ENCODE assay signal across 1 cellular context in the genomic region with DNA sequence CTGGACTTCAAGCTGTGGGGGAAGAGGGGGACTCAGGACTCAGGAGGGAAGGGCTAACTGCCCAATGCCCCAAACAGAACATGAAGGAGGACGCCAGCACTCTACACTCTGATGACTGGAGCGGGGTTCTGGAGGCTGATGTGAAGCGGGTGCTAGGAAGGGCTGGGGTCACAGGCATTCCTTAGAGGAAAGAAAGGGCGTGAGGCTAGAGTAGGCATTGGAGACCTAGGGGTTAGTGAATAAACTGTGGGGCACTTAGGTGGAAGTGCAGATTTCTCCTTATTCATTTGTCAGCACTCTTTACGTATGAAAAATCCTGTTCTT.
TF ChIP-seq lines count a peak whose summit lies in the region.

No MANE protein-coding gene starts in this region.

TF ChIP-seq in HepG2, 621 proteins besides CTCF, POLR2A, EP300 and RAD21 (continued from another document):
- TF ChIP-seq MIXL1 (CRISPR knock-in tag; IDR thresholded peaks at IDR 0.05) (no peak), ZBTB38 (CRISPR knock-in tag; IDR thresholded peaks at IDR 0.05) (0 out of 2 replicates have a peak, but pooled peaks have one; percentile 3), SNAPC2 (CRISPR knock-in tag; IDR thresholded peaks at IDR 0.05) (peak; percentile 58; the same call in 1 of the 2 replicates), ETV5 (CRISPR knock-in tag; IDR thresholded peaks at IDR 0.05; ENCODE audit: borderline replicate concordance) (no peak), ZFP1 (CRISPR knock-in tag; IDR thresholded peaks at IDR 0.05) (no peak), XRCC5 (optimal IDR thresholded peaks at IDR 0.05; ENCODE audit: low read length) (peak; percentile 34), POLR2G (IDR thresholded peaks at IDR 0.05; ENCODE audit: low read depth, low read length) (peak; percentile 17), ZNF772 (CRISPR knock-in tag; IDR thresholded peaks at IDR 0.05) (no peak), KDM1A (CRISPR knock-in tag; IDR thresholded peaks at IDR 0.05) (no peak), ZNF263 (CRISPR knock-in tag; IDR thresholded peaks at IDR 0.05) (0 out of 2 replicates have a peak, but pooled peaks have one; percentile 75), SRY (CRISPR knock-in tag; IDR thresholded peaks at IDR 0.05) (no peak), ZNF589 (CRISPR knock-in tag; conservative IDR thresholded peaks at IDR 0.05) (no peak), ZFAT (CRISPR knock-in tag; conservative IDR thresholded peaks at IDR 0.05) (no peak), ARID2 (CRISPR knock-in tag; IDR thresholded peaks at IDR 0.05; ENCODE audit: borderline replicate concordance) (peak; percentile 16; the same call in 1 of the 2 replicates), HMGA1 (CRISPR knock-in tag; conservative IDR thresholded peaks at IDR 0.05) (no peak), MED13 (CRISPR knock-in tag; IDR thresholded peaks at IDR 0.05) (no peak), HNRNPH1 (optimal IDR thresholded peaks at IDR 0.05; ENCODE audit: low read depth, low read length) (peak; percentile 6), ZNF775 (CRISPR knock-in tag; IDR thresholded peaks at IDR 0.05; ENCODE audit: borderline replicate concordance) (no peak), NCOA2 (CRISPR knock-in tag; IDR thresholded peaks at IDR 0.05) (no peak), ZNF557 (CRISPR knock-in tag; IDR thresholded peaks at IDR 0.05) (no peak), SAP130 (CRISPR knock-in tag; IDR thresholded peaks at IDR 0.05; ENCODE audit: low read depth) (peak; percentile 17; the same call in 1 of the 2 replicates), ZNF292 (CRISPR knock-in tag; IDR thresholded peaks at IDR 0.05; ENCODE audit: borderline replicate concordance, low read depth) (peak; percentile 9; the same call in 1 of the 2 replicates), HDAC1 (CRISPR knock-in tag; IDR thresholded peaks at IDR 0.05) (peak; percentile 8)
- TF ChIP-seq, protein P1, sequence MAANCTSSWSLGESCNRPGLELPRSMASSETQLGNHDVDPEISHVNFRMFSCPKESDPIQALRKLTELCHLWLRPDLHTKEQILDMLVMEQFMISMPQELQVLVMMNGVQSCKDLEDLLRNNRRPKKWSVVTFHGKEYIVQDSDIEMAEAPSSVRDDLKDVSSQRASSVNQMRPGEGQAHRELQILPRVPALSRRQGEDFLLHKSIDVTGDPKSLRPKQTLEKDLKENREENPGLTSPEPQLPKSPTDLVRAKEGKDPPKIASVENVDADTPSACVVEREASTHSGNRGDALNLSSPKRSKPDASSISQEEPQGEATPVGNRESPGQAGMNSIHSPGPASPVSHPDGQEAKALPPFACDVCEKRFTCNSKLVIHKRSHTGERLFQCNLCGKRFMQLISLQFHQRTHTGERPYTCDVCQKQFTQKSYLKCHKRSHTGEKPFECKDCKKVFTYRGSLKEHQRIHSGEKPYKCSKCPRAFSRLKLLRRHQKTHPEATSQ (CRISPR knock-in tag; IDR thresholded peaks at IDR 0.05; ENCODE audit: borderline replicate concordance): peak; percentile 42; the same call in 1 of the 2 replicates
- TF ChIP-seq, protein P2, sequence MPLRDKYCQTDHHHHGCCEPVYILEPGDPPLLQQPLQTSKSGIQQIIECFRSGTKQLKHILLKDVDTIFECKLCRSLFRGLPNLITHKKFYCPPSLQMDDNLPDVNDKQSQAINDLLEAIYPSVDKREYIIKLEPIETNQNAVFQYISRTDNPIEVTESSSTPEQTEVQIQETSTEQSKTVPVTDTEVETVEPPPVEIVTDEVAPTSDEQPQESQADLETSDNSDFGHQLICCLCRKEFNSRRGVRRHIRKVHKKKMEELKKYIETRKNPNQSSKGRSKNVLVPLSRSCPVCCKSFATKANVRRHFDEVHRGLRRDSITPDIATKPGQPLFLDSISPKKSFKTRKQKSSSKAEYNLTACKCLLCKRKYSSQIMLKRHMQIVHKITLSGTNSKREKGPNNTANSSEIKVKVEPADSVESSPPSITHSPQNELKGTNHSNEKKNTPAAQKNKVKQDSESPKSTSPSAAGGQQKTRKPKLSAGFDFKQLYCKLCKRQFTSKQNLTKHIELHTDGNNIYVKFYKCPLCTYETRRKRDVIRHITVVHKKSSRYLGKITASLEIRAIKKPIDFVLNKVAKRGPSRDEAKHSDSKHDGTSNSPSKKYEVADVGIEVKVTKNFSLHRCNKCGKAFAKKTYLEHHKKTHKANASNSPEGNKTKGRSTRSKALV (CRISPR knock-in tag; IDR thresholded peaks at IDR 0.05): no peak
- TF ChIP-seq, protein P3, sequence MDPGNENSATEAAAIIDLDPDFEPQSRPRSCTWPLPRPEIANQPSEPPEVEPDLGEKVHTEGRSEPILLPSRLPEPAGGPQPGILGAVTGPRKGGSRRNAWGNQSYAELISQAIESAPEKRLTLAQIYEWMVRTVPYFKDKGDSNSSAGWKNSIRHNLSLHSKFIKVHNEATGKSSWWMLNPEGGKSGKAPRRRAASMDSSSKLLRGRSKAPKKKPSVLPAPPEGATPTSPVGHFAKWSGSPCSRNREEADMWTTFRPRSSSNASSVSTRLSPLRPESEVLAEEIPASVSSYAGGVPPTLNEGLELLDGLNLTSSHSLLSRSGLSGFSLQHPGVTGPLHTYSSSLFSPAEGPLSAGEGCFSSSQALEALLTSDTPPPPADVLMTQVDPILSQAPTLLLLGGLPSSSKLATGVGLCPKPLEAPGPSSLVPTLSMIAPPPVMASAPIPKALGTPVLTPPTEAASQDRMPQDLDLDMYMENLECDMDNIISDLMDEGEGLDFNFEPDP (CRISPR knock-in tag; conservative IDR thresholded peaks at IDR 0.05): no peak
- TF ChIP-seq, protein P4, sequence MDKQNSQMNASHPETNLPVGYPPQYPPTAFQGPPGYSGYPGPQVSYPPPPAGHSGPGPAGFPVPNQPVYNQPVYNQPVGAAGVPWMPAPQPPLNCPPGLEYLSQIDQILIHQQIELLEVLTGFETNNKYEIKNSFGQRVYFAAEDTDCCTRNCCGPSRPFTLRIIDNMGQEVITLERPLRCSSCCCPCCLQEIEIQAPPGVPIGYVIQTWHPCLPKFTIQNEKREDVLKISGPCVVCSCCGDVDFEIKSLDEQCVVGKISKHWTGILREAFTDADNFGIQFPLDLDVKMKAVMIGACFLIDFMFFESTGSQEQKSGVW (CRISPR knock-in tag; IDR thresholded peaks at IDR 0.05; ENCODE audit: borderline replicate concordance): no peak
TF ChIP-seq in HepG2: peak in this region for 12.
